ENCODE assay signal across 14 cellular contexts in genomic region chr17:14118951-14119350, GRCh38. TPM values are rescaled to one million over a fixed set of nuclear protein-coding genes. Genes with fewer than 3 reads are reported as not detected.
DNase-seq lines count a peak whose midpoint lies in the region; ATAC-seq lines count a peak whose summit lies in the region.
"Had no signal": no experiment of that assay in that cellular context is flagged by ENCODE, and none has a peak within 500 bp of the region (broad histone marks: within the 10 kb centered on the region; RNA-seq: fewer than 3 reads in every experiment).

No MANE protein-coding gene starts in this region.

- H3K14ac ChIP-seq in mesenchymal stem cell (ENCODE audit: low read length in 2 of 2): no peak overlapping the region

- no peak overlapping the region for H3K4ac ChIP-seq in mesenchymal stem cell (ENCODE audit: low read depth in 1 of 2, low read length in 2 of 2)

- H2AK5ac ChIP-seq in mesenchymal stem cell (ENCODE audit: low read length, severe bottlenecking): no peak overlapping the region

- no peak overlapping the region for H2BK15ac ChIP-seq in mesenchymal stem cell (ENCODE audit: low read depth, poor library complexity, severe bottlenecking)

- intact Hi-C loops in aorta (cut with DNase I): no loop called here

- no peak overlapping the region for H2BK5ac ChIP-seq in mesenchymal stem cell (ENCODE audit: low read depth, low read length, poor library complexity, severe bottlenecking)

- ATAC-seq in activated T-cell treated with anti-CD3 and anti-CD28 coated beads, Interleukin-2, amount 50 U/mL, for 4 hours: peak; percentile 91 to 92
- ATAC-seq in GM21723 (IDR thresholded peaks at IDR 0.05; ENCODE audit: unreplicated experiment) (peak; percentile 73), HG03565 (IDR thresholded peaks at IDR 0.05; ENCODE audit: unreplicated experiment) (peak; percentile 62), aorta (ENCODE audit: low FRiP score) (no peak)
- peak; percentile 91 for ATAC-seq in stimulated activated naive CD8-positive, alpha-beta T cell treated with anti-CD3 and anti-CD28 coated beads, Interleukin-15, Interleukin-2, amounts not matched to agents 100 U/mL and 50 U/mL, for 24 hours
- ATAC-seq: left ventricle myocardium superior had no signal

- no peak overlapping the region for H3K18ac ChIP-seq in mesenchymal stem cell (ENCODE audit: low read depth in 1 of 2, low read length in 2 of 2)

- no peak overlapping the region for H2BK12ac ChIP-seq in mesenchymal stem cell (ENCODE audit: low read length in 2 of 2)

- H3K4me3 ChIP-seq in aorta (ENCODE audit: low read length in 2 of 2) (no peak overlapping the region), mesenchymal stem cell (ENCODE audit: insufficient read depth in 1 of 2, low read depth in 1 of 2, low read length in 2 of 2) (no peak overlapping the region)
- H3K4me3 ChIP-seq: spleen had no signal

- H3K4me1 ChIP-seq in aorta (ENCODE audit: control insufficient read depth in 1 of 2, insufficient read depth in 2 of 2, low read length in 2 of 2): no peaks in the 10 kb centered on the region
- H3K4me1 ChIP-seq in mesenchymal stem cell (ENCODE audit: control insufficient read depth, insufficient read depth, low read depth, low read length): peaks cover 1% of the 10 kb centered on the region

- no peak overlapping the region for H3K23ac ChIP-seq in mesenchymal stem cell (ENCODE audit: low read length in 2 of 2)

- no peak for DNase-seq in activated T-cell treated with anti-CD3 and anti-CD28 coated beads, Interleukin-2, amount 50 U/mL, for 4 hours
- DNase-seq in activated T-cell treated with anti-CD3 and anti-CD28 coated beads for 4 hours: no peak
- no peak for DNase-seq in stimulated activated naive CD8-positive, alpha-beta T cell treated with anti-CD3 and anti-CD28 coated beads, Interleukin-15, Interleukin-2, amounts not matched to agents 100 U/mL and 50 U/mL, for 24 hours
- no peak for DNase-seq in SHP77 treated with DMSO at 0.1 percent for 48 hours (lab: John Stamatoyannopoulos, UW)
- DNase-seq in aorta: no peak
- DNase-seq in mesenchymal stem cell: no peak
- DNase-seq: brain microvascular endothelial cell, DMS53, head of caudate nucleus, left ventricle myocardium superior, spleen had no signal

- peaks cover 4% of the 10 kb centered on the region for H3K9me3 Mint-ChIP-seq in activated T-cell treated with anti-CD3 and anti-CD28 coated beads, Interleukin-2, amount 50 U/mL, for 4 hours

- no peak overlapping the region for H2BK120ac ChIP-seq in mesenchymal stem cell (ENCODE audit: low read depth, low read length)

- H3K4me1 Mint-ChIP-seq in activated T-cell treated with anti-CD3 and anti-CD28 coated beads, Interleukin-2, amount 50 U/mL, for 4 hours (ENCODE audit: low read depth): peaks cover 83% of the 10 kb centered on the region

- H3K27me3 Mint-ChIP-seq in activated T-cell treated with anti-CD3 and anti-CD28 coated beads, Interleukin-2, amount 50 U/mL, for 4 hours (ENCODE audit: low read depth): no peaks in the 10 kb centered on the region
- H3K27me3 Mint-ChIP-seq: type B pancreatic cell had no signal

- H3K36me3 ChIP-seq in aorta (ENCODE audit: control insufficient read depth in 1 of 2, insufficient read depth in 2 of 2, low read length in 1 of 2) (no peaks in the 10 kb centered on the region), mesenchymal stem cell (ENCODE audit: control insufficient read depth in 1 of 2, insufficient read depth in 2 of 2, low read depth in 1 of 2, low read length in 2 of 2) (no peaks in the 10 kb centered on the region)
- H3K36me3 ChIP-seq: brain microvascular endothelial cell, spleen had no signal

- H2AFZ ChIP-seq in mesenchymal stem cell (ENCODE audit: low read depth, low read length): no peak overlapping the region

- H4K91ac ChIP-seq in mesenchymal stem cell (ENCODE audit: low read length): no peak overlapping the region

- H3K27me3 ChIP-seq in aorta (ENCODE audit: control insufficient read depth in 1 of 2, insufficient read depth in 2 of 2, low read length in 1 of 2) (peaks cover 0 to 2% of the 10 kb centered on the region in 2 donors), mesenchymal stem cell (ENCODE audit: control insufficient read depth in 1 of 2, insufficient read depth in 1 of 2, low read length in 2 of 2) (no peaks in the 10 kb centered on the region)
- H3K27me3 ChIP-seq: brain microvascular endothelial cell, spleen had no signal

- H3K79me1 ChIP-seq in mesenchymal stem cell (replicated peaks; ENCODE audit: low read length, poor library complexity, severe bottlenecking): peaks cover 26% of the 10 kb centered on the region

- no peak overlapping the region for H3K4me2 ChIP-seq in mesenchymal stem cell (ENCODE audit: low read length, poor library complexity, severe bottlenecking)

- H3K9me3 ChIP-seq in aorta (ENCODE audit: control insufficient read depth, low read length): no peaks in the 10 kb centered on the region
- no peaks in the 10 kb centered on the region for H3K9me3 ChIP-seq in mesenchymal stem cell (ENCODE audit: control insufficient read depth, low read length)
- H3K9me3 ChIP-seq: spleen had no signal

- H3K27ac ChIP-seq in aorta (ENCODE audit: low read depth in 1 of 2, low read length in 2 of 2): no peak overlapping the region
- no peak overlapping the region for H3K27ac ChIP-seq in mesenchymal stem cell (ENCODE audit: low read length, poor library complexity, severe bottlenecking)
- H3K27ac ChIP-seq: brain microvascular endothelial cell, spleen had no signal

- H3K4me3 Mint-ChIP-seq in activated T-cell treated with anti-CD3 and anti-CD28 coated beads, Interleukin-2, amount 50 U/mL, for 4 hours: peak overlapping the region; percentile 12
- H3K4me3 Mint-ChIP-seq: type B pancreatic cell had no signal

- H4K8ac ChIP-seq in mesenchymal stem cell (ENCODE audit: low read length): no peak overlapping the region

- no peak overlapping the region for H3K9ac ChIP-seq in mesenchymal stem cell (ENCODE audit: low read length)

- H3K36me3 Mint-ChIP-seq in activated T-cell treated with anti-CD3 and anti-CD28 coated beads, Interleukin-2, amount 50 U/mL, for 4 hours (ENCODE audit: insufficient read depth): peaks cover 20% of the 10 kb centered on the region

- WGBS in aorta, 2 donors: 96 to 99% methylated on average over 2 of the region's 2 CpGs
- WGBS in mesenchymal stem cell: no CpG with 5 or more reads among the region's 2 CpGs

RNA-seq across cellular contexts. Expression of gene COX10, which starts 49.6 kb away (rescaled TPM):
- total RNA-seq in activated T-cell treated with anti-CD3 and anti-CD28 coated beads, Interleukin-2, amount 50 U/mL, for 4 hours: 10 to 100 TPM; 28.7 to 30.6 (median 29.0) TPM
- total RNA-seq in aorta: 1 to 10 TPM; 8.6 to 9.9 TPM
- 1 to 10 TPM; 2.5 to 4.6 TPM for polyA plus RNA-seq in aorta
- polyA plus RNA-seq in mesenchymal stem cell (2013, experiment 1 of 2): 8.5 TPM
- polyA plus RNA-seq in mesenchymal stem cell (2013, experiment 2 of 2): 8.5 TPM
